ENCODE assay signal across 30 cellular contexts in the genomic region with DNA sequence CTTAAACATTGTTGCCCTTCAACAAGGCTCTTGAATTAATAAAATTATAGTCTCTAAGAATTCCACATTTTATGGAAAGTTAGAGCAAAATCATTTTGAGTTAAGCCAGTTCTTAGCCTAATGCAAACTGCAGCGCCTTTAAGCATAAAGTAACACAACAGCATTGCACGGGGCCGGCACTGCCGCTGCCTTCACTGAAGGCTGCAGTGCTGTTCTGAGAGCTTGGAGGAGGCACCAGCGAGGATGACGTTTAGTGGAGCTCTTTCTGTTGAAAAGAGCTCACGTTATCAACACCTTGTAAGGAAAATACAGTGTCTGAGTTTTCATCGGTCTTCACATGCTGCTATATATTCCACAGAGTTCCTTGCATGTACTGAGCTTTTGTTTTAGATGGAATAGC. TPM values are rescaled to one million over a fixed set of nuclear protein-coding genes. Genes with fewer than 3 reads are reported as not detected.
DNase-seq lines count a peak whose midpoint lies in the region; ATAC-seq and TF ChIP-seq lines count a peak whose summit lies in the region.
"Had no signal": no experiment of that assay in that cellular context is flagged by ENCODE, and none has a peak within 500 bp of the region (broad histone marks: within the 10 kb centered on the region; RNA-seq: fewer than 3 reads in every experiment).

No MANE protein-coding gene starts in this region.

- peaks cover 3 to 5% of the 10 kb centered on the region in 2 donors for H3K4me1 ChIP-seq in left lung
- H3K4me1 ChIP-seq: BE2C had no signal

- peaks cover 14% of the 10 kb centered on the region for H3K36me3 Mint-ChIP-seq in stimulated activated naive CD8-positive, alpha-beta T cell treated with anti-CD3 and anti-CD28 coated beads, Interleukin-15, Interleukin-2, amounts not matched to agents 100 ng/mL and 50 ng/mL, for 24 hours (ENCODE audit: low read depth)

- no peak overlapping the region for H3K27ac ChIP-seq in left lung
- H3K27ac ChIP-seq: lower lobe of right lung, PC-9, VCaP had no signal

- H3K4me1 Mint-ChIP-seq in stimulated activated naive CD8-positive, alpha-beta T cell treated with anti-CD3 and anti-CD28 coated beads, Interleukin-15, Interleukin-2, amounts not matched to agents 100 ng/mL and 50 ng/mL, for 24 hours (ENCODE audit: low read depth): peaks cover 6% of the 10 kb centered on the region
- H3K4me1 Mint-ChIP-seq: endodermal cell; naive thymus-derived CD8-positive, alpha-beta T cell; stimulated activated naive CD8-positive, alpha-beta T cell treated with anti-CD3 and anti-CD28 coated beads, Interleukin-15, amount 100 ng/mL, for 72 hours had no signal

- H3K9me3 Mint-ChIP-seq in stimulated activated naive CD8-positive, alpha-beta T cell treated with anti-CD3 and anti-CD28 coated beads, Interleukin-15, Interleukin-2, amounts not matched to agents 100 ng/mL and 50 ng/mL, for 24 hours: no peaks in the 10 kb centered on the region
- H3K9me3 Mint-ChIP-seq: activated T-cell treated with anti-CD3 and anti-CD28 coated beads, Interleukin-2, amount 50 U/mL, for 4 hours; CD8-positive, alpha-beta memory T cell; dendritic cell treated with granulocyte-macrophage colony-stimulating factor and Interleukin-4, amounts not matched to agents 40 ng/mL and 50 ng/mL, for 4 days; endodermal cell; naive thymus-derived CD8-positive, alpha-beta T cell; stimulated activated naive CD8-positive, alpha-beta T cell treated with anti-CD3 and anti-CD28 coated beads, Interleukin-15, amount 100 ng/mL, for 72 hours had no signal

- no peak for DNase-seq in stimulated activated naive CD8-positive, alpha-beta T cell treated with anti-CD3 and anti-CD28 coated beads, Interleukin-15, Interleukin-2, amounts not matched to agents 100 U/mL and 50 U/mL, for 24 hours
- DNase-seq in head of caudate nucleus: peak in 23 of 42 donors; percentile 15 to 73 (median 47)
- DNase-seq in putamen (ENCODE audit: low spot score): peak; percentile 42
- no peak for DNase-seq in left lung
- DNase-seq in activated CD4-positive, CD25-positive, alpha-beta regulatory T cell treated with anti-CD3 and anti-CD28 coated beads, Interleukin-2, amount 50 U/mL, for 72 hours: no peak
- no peak for DNase-seq in RKO (ENCODE audit: low spot score)
- DNase-seq: ACHN; activated CD4-positive, alpha-beta T cell treated with anti-CD3 and anti-CD28 coated beads for 48 hours; activated gamma-delta T cell; activated T-cell treated with anti-CD3 and anti-CD28 coated beads, Interleukin-2, amount 50 U/mL, for 4 hours; BE2C; CD8-positive, alpha-beta memory T cell; central memory CD4-positive, alpha-beta T cell; DMS 273 treated with DMSO at 0.1 percent for 48 hours; endodermal cell; foreskin fibroblast; H7; kidney; naive thymus-derived CD8-positive, alpha-beta T cell; NCI-H2029 treated with DMSO at 0.1 percent for 48 hours; NCI-H526; PC-9; stimulated activated CD4-positive, alpha-beta T cell treated with anti-CD3 and anti-CD28 coated beads, Interleukin-2, amount 100 ng/mL, for 24 hours; stimulated activated naive CD8-positive, alpha-beta T cell treated with anti-CD3 and anti-CD28 coated beads, Interleukin-15, amount 100 ng/mL, for 72 hours had no signal

- no peaks in the 10 kb centered on the region for H3K27me3 Mint-ChIP-seq in stimulated activated naive CD8-positive, alpha-beta T cell treated with anti-CD3 and anti-CD28 coated beads, Interleukin-15, Interleukin-2, amounts not matched to agents 100 ng/mL and 50 ng/mL, for 24 hours
- H3K27me3 Mint-ChIP-seq: CD8-positive, alpha-beta memory T cell; dendritic cell treated with granulocyte-macrophage colony-stimulating factor and Interleukin-4, amounts not matched to agents 40 ng/mL and 50 ng/mL, for 4 days; naive thymus-derived CD8-positive, alpha-beta T cell; stimulated activated naive CD8-positive, alpha-beta T cell treated with anti-CD3 and anti-CD28 coated beads, Interleukin-15, amount 100 ng/mL, for 72 hours had no signal

- H3K27ac Mint-ChIP-seq in stimulated activated naive CD8-positive, alpha-beta T cell treated with anti-CD3 and anti-CD28 coated beads, Interleukin-15, Interleukin-2, amounts not matched to agents 100 ng/mL and 50 ng/mL, for 24 hours: peak overlapping the region; percentile 24
- H3K27ac Mint-ChIP-seq: dendritic cell treated with granulocyte-macrophage colony-stimulating factor and Interleukin-4, amounts not matched to agents 40 ng/mL and 50 ng/mL, for 4 days; endodermal cell had no signal

- H3K27me3 ChIP-seq in left lung: no peaks in the 10 kb centered on the region
- H3K27me3 ChIP-seq: BE2C, tibial artery had no signal

- H3K9me3 ChIP-seq in left lung: no peaks in the 10 kb centered on the region
- H3K9me3 ChIP-seq: BE2C, lower lobe of right lung, tibial artery had no signal

- H3K4me3 Mint-ChIP-seq in stimulated activated naive CD8-positive, alpha-beta T cell treated with anti-CD3 and anti-CD28 coated beads, Interleukin-15, Interleukin-2, amounts not matched to agents 100 ng/mL and 50 ng/mL, for 24 hours: no peak overlapping the region
- H3K4me3 Mint-ChIP-seq: activated T-cell treated with anti-CD3 and anti-CD28 coated beads, Interleukin-2, amount 50 U/mL, for 4 hours; CD8-positive, alpha-beta memory T cell; dendritic cell treated with granulocyte-macrophage colony-stimulating factor and Interleukin-4, amounts not matched to agents 40 ng/mL and 50 ng/mL, for 4 days; endodermal cell; naive thymus-derived CD8-positive, alpha-beta T cell; stimulated activated naive CD8-positive, alpha-beta T cell treated with anti-CD3 and anti-CD28 coated beads, Interleukin-15, amount 100 ng/mL, for 72 hours had no signal

- ATAC-seq in stimulated activated naive CD8-positive, alpha-beta T cell treated with anti-CD3 and anti-CD28 coated beads, Interleukin-15, Interleukin-2, amounts not matched to agents 100 U/mL and 50 U/mL, for 24 hours: no peak
- ATAC-seq in left lung: no peak
- no peak for ATAC-seq in GM19467 (IDR thresholded peaks at IDR 0.05; ENCODE audit: unreplicated experiment)
- ATAC-seq: activated T-cell treated with anti-CD3 and anti-CD28 coated beads, Interleukin-2, amount 50 U/mL, for 4 hours; lower lobe of right lung; naive thymus-derived CD8-positive, alpha-beta T cell; stimulated activated naive CD8-positive, alpha-beta T cell treated with anti-CD3 and anti-CD28 coated beads, Interleukin-15, amount 100 ng/mL, for 72 hours had no signal

- TF ChIP-seq CTCF in left lung (IDR thresholded peaks at IDR 0.05): no peak

- intact Hi-C loops in head of caudate nucleus (cut with DNase I): no loop called here
- intact Hi-C loops in left lung (cut with DNase I): no loop called here

- H3K4me3 ChIP-seq in left lung: no peak overlapping the region
- H3K4me3 ChIP-seq: lower lobe of right lung, PC-9, tibial artery had no signal

- peaks cover 0 to 67% of the 10 kb centered on the region in 2 donors for H3K36me3 ChIP-seq in left lung

RNA-seq across cellular contexts. Expression of gene DYNC1H1, which starts 38.3 kb away (rescaled TPM):
- 100 to 1,000 TPM; 492 to 514 TPM for total RNA-seq in left lung

Comparison
In these comparisons a context has a peak if more than half of its experiments do, and no peak if none do; other contexts are left out.
1. DNase-seq: peak in head of caudate nucleus (23 of 42) and putamen (single experiment); none in stimulated activated naive CD8-positive, alpha-beta T cell treated with anti-CD3 and anti-CD28 coated beads, Interleukin-15, Interleukin-2, amounts not matched to agents 100 U/mL and 50 U/mL, for 24 hours (single experiment), left lung (0 of 2), activated CD4-positive, CD25-positive, alpha-beta regulatory T cell treated with anti-CD3 and anti-CD28 coated beads, Interleukin-2, amount 50 U/mL, for 72 hours (single experiment) and RKO (single experiment).